Comparison of ENCODE assay signal across 10 cellular contexts in genomic region chr18:13610517-13610916, GRCh38.
DNase-seq lines count a peak whose midpoint lies in the region; FAIRE-seq and TF ChIP-seq lines count a peak whose summit lies in the region.
"Had no signal": no experiment of that assay in that cellular context is flagged by ENCODE, and none has a peak within 500 bp of the region (broad histone marks: within the 10 kb centered on the region; RNA-seq: fewer than 3 reads in every experiment).

No MANE protein-coding gene starts in this region.

- H3F3A ChIP-seq in neural progenitor cell (ENCODE audit: low read depth) = no peaks in the 10 kb centered on the region

- FAIRE-seq in astrocyte (lab: Jason Lieb, UNC) = no peak
- no peak for FAIRE-seq in RCC 7860 (lab: Jason Lieb, UNC)

- H3K4me1 Mint-ChIP-seq in astrocyte (ENCODE audit: low read depth, unreplicated experiment) (peaks cover 36% of the 10 kb centered on the region), neural progenitor cell (peaks cover 27% of the 10 kb centered on the region)

- H3K4me1 ChIP-seq in A673 (ENCODE audit: insufficient read depth, low read length, poor library complexity, severe bottlenecking) (peaks cover 33% of the 10 kb centered on the region), astrocyte (ENCODE audit: insufficient read depth, low read length) (peaks cover 15% of the 10 kb centered on the region), neural progenitor cell (peaks cover 19% of the 10 kb centered on the region)

- POLR2A ChIA-PET in A673 (lab: Charles Lee; ENCODE audit: low non-redundant PET) = no interaction called here

- H3K9me3 ChIP-seq in A673 (ENCODE audit: low read depth, low read length, poor library complexity, severe bottlenecking) (no peaks in the 10 kb centered on the region), astrocyte (ENCODE audit: insufficient read depth, low read depth, low read length) (no peaks in the 10 kb centered on the region), neural progenitor cell (ENCODE audit: low read depth) (no peaks in the 10 kb centered on the region)
- H3K9me3 ChIP-seq: upper lobe of left lung had no signal

- CTCF ChIA-PET in A673 (lab: Charles Lee) = no interaction called here

- BruUV-seq in A673 (replicated peaks; lab: Mats Ljungman, UMichigan) = no TSS peak

- DNase-seq in A673 (ENCODE audit: low spot score) = peak; percentile 21
- peak; percentile 15 for DNase-seq in GOT3 (lab: John Stamatoyannopoulos, UW)
- DNase-seq in astrocyte (ENCODE audit: low read depth) = no peak
- no peak for DNase-seq in neural progenitor cell (ENCODE audit: low spot score)
- DNase-seq in ecto neural progenitor cell (ENCODE audit: low spot score) = no peak
- DNase-seq in RCC 7860 (ENCODE audit: low spot score) = no peak
- no peak for DNase-seq in DMS 273 (lab: John Stamatoyannopoulos, UW; ENCODE audit: unreplicated experiment)
- no peak for DNase-seq in DMS79 treated with DMSO at 0.1 percent for 48 hours (lab: John Stamatoyannopoulos, UW)
- DNase-seq: NCI-H2171 treated with DMSO at 0.1 percent for 48 hours had no signal

- H3K4me2 ChIP-seq in astrocyte (ENCODE audit: low read length) (peak overlapping the region; percentile 85), neural progenitor cell (peak overlapping the region; percentile 64)

- no peak overlapping the region for H3K27ac Mint-ChIP-seq in astrocyte (ENCODE audit: unreplicated experiment)
- H3K27ac Mint-ChIP-seq in neural progenitor cell = no peak overlapping the region

- H3K4me3 ChIP-seq in A673 (ENCODE audit: low read depth, low read length, poor library complexity, severe bottlenecking) = peak overlapping the region; percentile 33
- H3K4me3 ChIP-seq in astrocyte (ENCODE audit: insufficient read depth, low read depth, low read length) = peak overlapping the region; percentile 34
- H3K4me3 ChIP-seq in neural progenitor cell = no peak overlapping the region

- H3K27ac ChIP-seq in A673 (ENCODE audit: low read depth, low read length, poor library complexity, severe bottlenecking) = no peak overlapping the region
- no peak overlapping the region for H3K27ac ChIP-seq in astrocyte (ENCODE audit: low read depth, low read length)
- H3K27ac ChIP-seq in neural progenitor cell = no peak overlapping the region

- H3K79me2 ChIP-seq in astrocyte (ENCODE audit: insufficient read depth, low read length) (no peaks in the 10 kb centered on the region), neural progenitor cell (ENCODE audit: low read depth) (no peaks in the 10 kb centered on the region)

- H3K4me3 Mint-ChIP-seq in astrocyte (ENCODE audit: unreplicated experiment) (no peak overlapping the region), neural progenitor cell (peak overlapping the region; percentile 79)

- H3K27me3 Mint-ChIP-seq in astrocyte (ENCODE audit: low read depth, unreplicated experiment) = peaks cover 15% of the 10 kb centered on the region
- H3K27me3 Mint-ChIP-seq in neural progenitor cell (ENCODE audit: insufficient read depth, low read depth) = peaks cover 12% of the 10 kb centered on the region

- H3K27me3 ChIP-seq in A673 (replicated peaks; ENCODE audit: insufficient read depth, low read depth, low read length, poor library complexity) = peaks cover 24% of the 10 kb centered on the region
- H3K27me3 ChIP-seq in astrocyte (ENCODE audit: insufficient read depth, low read length) = peaks cover 20% of the 10 kb centered on the region
- H3K27me3 ChIP-seq in neural progenitor cell = peaks cover 34% of the 10 kb centered on the region
- H3K27me3 ChIP-seq: upper lobe of left lung had no signal

- peaks cover 7% of the 10 kb centered on the region for H4K20me1 ChIP-seq in astrocyte (ENCODE audit: insufficient read depth, low read length)
- no peaks in the 10 kb centered on the region for H4K20me1 ChIP-seq in neural progenitor cell (ENCODE audit: low read depth)

- H3K36me3 Mint-ChIP-seq in astrocyte (ENCODE audit: low read depth, unreplicated experiment) (peaks cover 10% of the 10 kb centered on the region), neural progenitor cell (no peaks in the 10 kb centered on the region)

- H2AFZ ChIP-seq in astrocyte (ENCODE audit: low read depth, low read length) = no peak overlapping the region
- H2AFZ ChIP-seq in neural progenitor cell (replicated peaks) = no peak overlapping the region

- intact Hi-C loops in A673 (cut with micrococcal nuclease; ENCODE audit: unreplicated experiment) = no loop called here

- TF ChIP-seq CTCF in A673 (conservative IDR thresholded peaks at IDR 0.05; ENCODE audit: low read depth, low read length) = no peak
- TF ChIP-seq CTCF in astrocyte (IDR thresholded peaks at IDR 0.05; ENCODE audit: insufficient read depth, low read depth, low read length) = no peak
- TF ChIP-seq CTCF in neural progenitor cell (IDR thresholded peaks at IDR 0.05) = no peak

- no peaks in the 10 kb centered on the region for H3K36me3 ChIP-seq in A673 (ENCODE audit: insufficient read depth, low read length, poor library complexity, severe bottlenecking)
- no peaks in the 10 kb centered on the region for H3K36me3 ChIP-seq in astrocyte (ENCODE audit: insufficient read depth, low read length)
- H3K36me3 ChIP-seq in neural progenitor cell = no peaks in the 10 kb centered on the region
- H3K36me3 ChIP-seq: upper lobe of left lung had no signal

- peaks cover 4% of the 10 kb centered on the region for H3K9me3 Mint-ChIP-seq in astrocyte (ENCODE audit: unreplicated experiment)
- no peaks in the 10 kb centered on the region for H3K9me3 Mint-ChIP-seq in neural progenitor cell

- H3K9ac ChIP-seq in astrocyte (ENCODE audit: low read length) (peak overlapping the region; percentile 72), neural progenitor cell (no peak overlapping the region)

Comparison
In these comparisons a context has a peak if more than half of its experiments do, and no peak if none do; other contexts are left out.
1. DNase-seq: peak in A673 (single experiment) and GOT3 (single experiment); none in astrocyte (single experiment), neural progenitor cell (single experiment), ecto neural progenitor cell (single experiment), RCC 7860 (single experiment), DMS 273 (single experiment) and DMS79 treated with DMSO at 0.1 percent for 48 hours (single experiment).